Comparison of ENCODE assay signal across 24 cellular contexts in genomic region chr13:93915269-93915809, GRCh38.
A peak's percentile ranks its signal among the peaks of the same experiment; 100 is the strongest.
DNase-seq lines count a peak whose midpoint lies in the region; ATAC-seq, FAIRE-seq and TF ChIP-seq lines count a peak whose summit lies in the region.
"Had no signal": no experiment of that assay in that cellular context is flagged by ENCODE, and none has a peak within 500 bp of the region (broad histone marks: within the 10 kb centered on the region; RNA-seq: fewer than 3 reads in every experiment).

No MANE protein-coding gene starts in this region.

- TF ChIP-seq EP300 in A549 (IDR thresholded peaks at IDR 0.05): no peak

- H2BK12ac ChIP-seq in neuronal stem cell (ENCODE audit: low read length): no peak overlapping the region

- no peak overlapping the region for H3K14ac ChIP-seq in neuronal stem cell (ENCODE audit: low read length)

- no peak overlapping the region for H3K4me3 ChIP-seq in A549
- no peak overlapping the region for H3K4me3 ChIP-seq in cardiac fibroblast (replicated peaks in 1 of 2; ENCODE audit: low read depth in 2 of 2, low read length in 2 of 2)
- no peak overlapping the region for H3K4me3 ChIP-seq in neuronal stem cell (ENCODE audit: low read length in 2 of 2)
- H3K4me3 ChIP-seq: HAP-1, heart left ventricle, thyroid gland had no signal

- no peak overlapping the region for H2BK5ac ChIP-seq in neuronal stem cell (ENCODE audit: low read length)

- FAIRE-seq in A549 (lab: Jason Lieb, UNC): no peak

- H3K36me3 ChIP-seq in neuronal stem cell (replicated peaks in 1 of 2; ENCODE audit: control insufficient read depth in 2 of 2, insufficient read depth in 2 of 2, low read length in 2 of 2): no peaks in the 10 kb centered on the region
- H3K36me3 ChIP-seq: HAP-1, heart left ventricle, thyroid gland had no signal

- no peak overlapping the region for H2BK15ac ChIP-seq in neuronal stem cell (ENCODE audit: low read length)

- no peak overlapping the region for H3K23ac ChIP-seq in neuronal stem cell (ENCODE audit: low read depth, low read length, poor library complexity)

- 79% methylated on average over 1 of the region's 1 CpG for WGBS in A549 (ENCODE audit: missing lambda C conversion rate)
- WGBS in neuronal stem cell (ENCODE audit: extremely low coverage in 2 of 2, insufficient read length in 2 of 2, insufficient replicate concordance in 1 of 2), 2 donors: no CpG with 5 or more reads among the region's 1 CpG

- TF ChIP-seq POLR2A in A549 (IDR thresholded peaks at IDR 0.05; ENCODE audit: low read length): no peak

- no peak for DNase-seq in A549 (ENCODE audit: low read depth in 1 of 2, low spot score in 1 of 2)
- DNase-seq in HCEC 1CT: peak; percentile 69
- DNase-seq in cardiac fibroblast (ENCODE audit: low read depth in 2 of 2): peak; percentile 40 to 50
- peak; percentile 51 for DNase-seq in iris pigment epithelial cell (ENCODE audit: low read depth)
- no peak for DNase-seq in neuronal stem cell (ENCODE audit: low spot score)
- DNase-seq in C1 segment of cervical spinal cord (lab: John Stamatoyannopoulos, UW): no peak
- DNase-seq: 8988T; activated CD4-positive, alpha-beta T cell treated with anti-CD3 and anti-CD28 coated beads, Interleukin-2, amount 50 U/mL, for 1 hour; CD4-positive, CD25-positive, alpha-beta regulatory T cell; cortex of kidney; DMS79 treated with DMSO at 0.1 percent for 48 hours; heart left ventricle; immature natural killer cell; Karpas-422; NCI-H1092; NCI-H2081 treated with DMSO at 0.1 percent for 48 hours; NCI-H510A treated with DMSO at 0.1 percent for 48 hours; stimulated activated CD4-positive, alpha-beta T cell treated with anti-CD3 and anti-CD28 coated beads, Interleukin-15, amount 100 ng/mL, for 24 hours; stimulated activated naive B cell treated with anti-CD40 and anti-IgM and Interleukin-4, amounts not matched to agents 10 μg/mL and 1 μg/mL and 100 μg/mL, for 72 hours; thyroid gland had no signal

- ATAC-seq in A549: no peak
- ATAC-seq in GM19467 (IDR thresholded peaks at IDR 0.05; ENCODE audit: unreplicated experiment): no peak
- ATAC-seq in HG02678 (IDR thresholded peaks at IDR 0.05; ENCODE audit: unreplicated experiment): no peak
- ATAC-seq: natural killer cell treated with Interleukin-12 subunit alpha and Interleukin-12 subunit beta and Interleukin-15 and Interleukin-18, amount 100 ng/mL, for 72 hours; stimulated activated naive B cell treated with anti-CD40 and anti-IgM and Interleukin-4, amounts not matched to agents 10 μg/mL and 1 μg/mL and 100 μg/mL, for 72 hours had no signal

- H3K27ac ChIP-seq in A549: no peak overlapping the region
- H3K27ac ChIP-seq in neuronal stem cell (replicated peaks; ENCODE audit: low read length): no peak overlapping the region
- H3K27ac ChIP-seq: heart left ventricle, thyroid gland had no signal

- H3K9ac ChIP-seq in neuronal stem cell (ENCODE audit: low read depth, low read length, poor library complexity): no peak overlapping the region

- POLR2A ChIA-PET in A549 (lab: Yijun Ruan, JAX): no interaction called here

- no peaks in the 10 kb centered on the region for H3K79me1 ChIP-seq in neuronal stem cell (ENCODE audit: low read depth, low read length)

- CTCF ChIA-PET in A549 (lab: Yijun Ruan, JAX): interaction anchor here (0.6 kb wide), 1 partner anchor 1739 kb away, joined by 4 read pairs; no protein-coding TSS in a partner anchor

- no peak overlapping the region for H4K8ac ChIP-seq in neuronal stem cell (ENCODE audit: low read depth, low read length)

- H2AFZ ChIP-seq in neuronal stem cell (ENCODE audit: low read length): no peak overlapping the region

- H2AK5ac ChIP-seq in neuronal stem cell (ENCODE audit: low read depth, low read length): no peak overlapping the region

- no peak for TF ChIP-seq CTCF in A549 (IDR thresholded peaks at IDR 0.05)
- TF ChIP-seq CTCF in cardiac fibroblast (IDR thresholded peaks at IDR 0.05; ENCODE audit: low read depth, low read length): no peak

- no peak overlapping the region for H3K4ac ChIP-seq in neuronal stem cell (ENCODE audit: low read length)

- no peak overlapping the region for H3K18ac ChIP-seq in neuronal stem cell (ENCODE audit: low read length)

- H3K4me2 ChIP-seq in A549 (no peak overlapping the region), neuronal stem cell (ENCODE audit: insufficient read depth, low read length, poor library complexity, severe bottlenecking) (no peak overlapping the region)

- no peak for TF ChIP-seq RAD21 in A549 (conservative IDR thresholded peaks at IDR 0.05 in 1 of 2, IDR thresholded peaks at IDR 0.05 in 1 of 2)

- no peak overlapping the region for H4K91ac ChIP-seq in neuronal stem cell (ENCODE audit: low read depth, low read length, poor library complexity)

- H3K9me3 ChIP-seq in A549 (no peaks in the 10 kb centered on the region), neuronal stem cell (replicated peaks in 1 of 2; ENCODE audit: control insufficient read depth in 2 of 2, insufficient read depth in 1 of 2, low read depth in 1 of 2, low read length in 2 of 2) (no peaks in the 10 kb centered on the region)
- H3K9me3 ChIP-seq: HAP-1, heart left ventricle, thyroid gland had no signal

- H3K27me3 ChIP-seq in neuronal stem cell (ENCODE audit: control insufficient read depth in 3 of 3, insufficient read depth in 3 of 3, low read depth in 1 of 3, low read length in 3 of 3): no peaks in the 10 kb centered on the region
- H3K27me3 ChIP-seq: heart left ventricle, thyroid gland had no signal

- no peaks in the 10 kb centered on the region for H3K4me1 ChIP-seq in A549
- no peaks in the 10 kb centered on the region for H3K4me1 ChIP-seq in neuronal stem cell (ENCODE audit: control insufficient read depth in 2 of 2, insufficient read depth in 1 of 2, low read depth in 1 of 2, low read length in 2 of 2)
- H3K4me1 ChIP-seq: HAP-1, heart left ventricle, thyroid gland had no signal

- H2BK120ac ChIP-seq in neuronal stem cell (ENCODE audit: low read depth, low read length): no peak overlapping the region

TF ChIP-seq in A549, 52 proteins besides CTCF, POLR2A, EP300 and RAD21:
- TF ChIP-seq FOSB (CRISPR knock-in tag; IDR thresholded peaks at IDR 0.05) (no peak), RARB (CRISPR knock-in tag; IDR thresholded peaks at IDR 0.05) (no peak), JUN (IDR thresholded peaks at IDR 0.05) (no peak), POLR2AphosphoS2 (conservative IDR thresholded peaks at IDR 0.05; ENCODE audit: low read length) (no peak), MAFK (IDR thresholded peaks at IDR 0.05; ENCODE audit: partially characterized antibody) (peak; percentile 87), JUNB (IDR thresholded peaks at IDR 0.05) (no peak), ZSCAN20 (CRISPR knock-in tag; IDR thresholded peaks at IDR 0.05) (no peak)

Comparison
In these comparisons a context has a peak if more than half of its experiments do, and no peak if none do; other contexts are left out.
1. DNase-seq: peak in HCEC 1CT (single experiment), cardiac fibroblast (2 of 2) and iris pigment epithelial cell (single experiment); none in A549 (0 of 2), neuronal stem cell (single experiment) and C1 segment of cervical spinal cord (0 of 14).